1 cellular context compared by ENCODE assay signal in the genomic region with DNA sequence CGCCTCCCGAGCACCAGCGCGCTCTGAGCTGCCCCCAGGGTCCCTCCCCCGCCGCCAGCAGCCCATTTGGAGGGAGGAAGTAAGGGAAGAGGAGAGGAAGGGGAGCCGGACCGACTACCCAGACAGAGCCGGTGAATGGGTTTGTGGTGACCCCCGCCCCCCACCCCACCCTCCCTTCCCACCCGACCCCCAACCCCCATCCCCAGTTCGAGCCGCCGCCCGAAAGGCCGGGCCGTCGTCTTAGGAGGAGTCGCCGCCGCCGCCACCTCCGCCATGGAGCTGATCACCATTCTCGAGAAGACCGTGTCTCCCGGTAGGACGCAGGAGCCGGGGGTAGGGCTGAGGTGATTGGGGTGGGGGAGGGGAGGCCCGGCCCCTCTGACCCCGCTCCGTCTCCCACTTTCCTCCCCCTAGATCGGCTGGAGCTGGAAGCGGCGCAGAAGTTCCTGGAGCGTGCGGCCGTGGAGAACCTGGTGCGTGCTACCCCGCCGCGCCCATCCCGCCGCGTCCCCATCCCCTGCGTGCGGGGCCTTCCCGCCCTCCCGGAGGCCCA.
TF ChIP-seq lines count a peak whose summit lies in the region.

No MANE protein-coding gene starts in this region.

TF ChIP-seq in HepG2, 621 proteins besides CTCF, POLR2A, EP300 and RAD21 (continues in another document):
- peak; percentile 100 for TF ChIP-seq HNRNPK (IDR thresholded peaks at IDR 0.05; ENCODE audit: low read depth, low read length, poor library complexity, severe bottlenecking)
- TF ChIP-seq ZNF18 (CRISPR knock-in tag; IDR thresholded peaks at IDR 0.05; ENCODE audit: insufficient replicate concordance), result peak; percentile 63
- TF ChIP-seq MED8 (CRISPR knock-in tag; IDR thresholded peaks at IDR 0.05; ENCODE audit: insufficient replicate concordance), result no peak
- TF ChIP-seq HOXD1 (CRISPR knock-in tag; IDR thresholded peaks at IDR 0.05), result 0 out of 2 replicates have a peak, but pooled peaks have one; percentile 3
- peak; percentile 92 for TF ChIP-seq PCBP2 (optimal IDR thresholded peaks at IDR 0.05; ENCODE audit: low read depth, low read length, poor library complexity, severe bottlenecking)
- peak; percentile 65; the same call in 1 of the 2 replicates for TF ChIP-seq ZNF546 (CRISPR knock-in tag; conservative IDR thresholded peaks at IDR 0.05)
- TF ChIP-seq AGO1 (IDR thresholded peaks at IDR 0.05; ENCODE audit: low read depth, low read length, poor library complexity, severe bottlenecking), result no peak
- TF ChIP-seq, protein P1, sequence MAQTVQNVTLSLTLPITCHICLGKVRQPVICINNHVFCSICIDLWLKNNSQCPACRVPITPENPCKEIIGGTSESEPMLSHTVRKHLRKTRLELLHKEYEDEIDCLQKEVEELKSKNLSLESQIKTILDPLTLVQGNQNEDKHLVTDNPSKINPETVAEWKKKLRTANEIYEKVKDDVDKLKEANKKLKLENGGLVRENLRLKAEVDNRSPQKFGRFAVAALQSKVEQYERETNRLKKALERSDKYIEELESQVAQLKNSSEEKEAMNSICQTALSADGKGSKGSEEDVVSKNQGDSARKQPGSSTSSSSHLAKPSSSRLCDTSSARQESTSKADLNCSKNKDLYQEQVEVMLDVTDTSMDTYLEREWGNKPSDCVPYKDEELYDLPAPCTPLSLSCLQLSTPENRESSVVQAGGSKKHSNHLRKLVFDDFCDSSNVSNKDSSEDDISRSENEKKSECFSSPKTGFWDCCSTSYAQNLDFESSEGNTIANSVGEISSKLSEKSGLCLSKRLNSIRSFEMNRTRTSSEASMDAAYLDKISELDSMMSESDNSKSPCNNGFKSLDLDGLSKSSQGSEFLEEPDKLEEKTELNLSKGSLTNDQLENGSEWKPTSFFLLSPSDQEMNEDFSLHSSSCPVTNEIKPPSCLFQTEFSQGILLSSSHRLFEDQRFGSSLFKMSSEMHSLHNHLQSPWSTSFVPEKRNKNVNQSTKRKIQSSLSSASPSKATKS (CRISPR knock-in tag; IDR thresholded peaks at IDR 0.05), result 0 out of 2 replicates have a peak, but pooled peaks have one; percentile 11
- TF ChIP-seq RBFOX2 (IDR thresholded peaks at IDR 0.05; ENCODE audit: low read depth, low read length), result peak; percentile 56; the same call in 1 of the 2 replicates
- peak; percentile 14; the same call in 1 of the 2 replicates for TF ChIP-seq NR2F2 (IDR thresholded peaks at IDR 0.05; ENCODE audit: borderline replicate concordance, low read depth)
- no peak for TF ChIP-seq BRF2 (CRISPR knock-in tag; IDR thresholded peaks at IDR 0.05)
- TF ChIP-seq HOXA7 (CRISPR knock-in tag; IDR thresholded peaks at IDR 0.05), result peak; percentile 64; the same call in 1 of the 2 replicates
- TF ChIP-seq PHF8 (CRISPR knock-in tag; IDR thresholded peaks at IDR 0.05), result peak; percentile 58
- peak; percentile 15; the same call in 1 of the 2 replicates for TF ChIP-seq KAT7 (CRISPR knock-in tag; IDR thresholded peaks at IDR 0.05; ENCODE audit: borderline replicate concordance)
- TF ChIP-seq JUNB (CRISPR knock-in tag; IDR thresholded peaks at IDR 0.05; ENCODE audit: borderline replicate concordance), result peak; percentile 63; the same call in 1 of the 2 replicates
- no peak for TF ChIP-seq STAT5B (CRISPR knock-in tag; IDR thresholded peaks at IDR 0.05)
- TF ChIP-seq PCBP1 (IDR thresholded peaks at IDR 0.05; ENCODE audit: borderline replicate concordance, low read depth, low read length), result peak; percentile 100; the same call in 1 of the 2 replicates
- TF ChIP-seq ZNF441 (CRISPR knock-in tag; IDR thresholded peaks at IDR 0.05; ENCODE audit: borderline replicate concordance), result peak; percentile 19; the same call in 1 of the 2 replicates
- no peak for TF ChIP-seq MEF2D (CRISPR knock-in tag; IDR thresholded peaks at IDR 0.05)
- no peak for TF ChIP-seq ZNF232 (CRISPR knock-in tag; IDR thresholded peaks at IDR 0.05; ENCODE audit: borderline replicate concordance)
- 0 out of 2 replicates have a peak, but pooled peaks have one; percentile 17 for TF ChIP-seq PRMT3 (CRISPR knock-in tag; IDR thresholded peaks at IDR 0.05; ENCODE audit: borderline replicate concordance, low read depth)
- no peak for TF ChIP-seq TMF1 (CRISPR knock-in tag; IDR thresholded peaks at IDR 0.05; ENCODE audit: low read depth)
- 0 out of 2 replicates have a peak, but pooled peaks have one; percentile 7 for TF ChIP-seq REL (CRISPR knock-in tag; conservative IDR thresholded peaks at IDR 0.05)
- 0 out of 2 replicates have a peak, but pooled peaks have one; percentile 9 for TF ChIP-seq ZFP41 (CRISPR knock-in tag; IDR thresholded peaks at IDR 0.05; ENCODE audit: borderline replicate concordance)
- TF ChIP-seq, protein P2, sequence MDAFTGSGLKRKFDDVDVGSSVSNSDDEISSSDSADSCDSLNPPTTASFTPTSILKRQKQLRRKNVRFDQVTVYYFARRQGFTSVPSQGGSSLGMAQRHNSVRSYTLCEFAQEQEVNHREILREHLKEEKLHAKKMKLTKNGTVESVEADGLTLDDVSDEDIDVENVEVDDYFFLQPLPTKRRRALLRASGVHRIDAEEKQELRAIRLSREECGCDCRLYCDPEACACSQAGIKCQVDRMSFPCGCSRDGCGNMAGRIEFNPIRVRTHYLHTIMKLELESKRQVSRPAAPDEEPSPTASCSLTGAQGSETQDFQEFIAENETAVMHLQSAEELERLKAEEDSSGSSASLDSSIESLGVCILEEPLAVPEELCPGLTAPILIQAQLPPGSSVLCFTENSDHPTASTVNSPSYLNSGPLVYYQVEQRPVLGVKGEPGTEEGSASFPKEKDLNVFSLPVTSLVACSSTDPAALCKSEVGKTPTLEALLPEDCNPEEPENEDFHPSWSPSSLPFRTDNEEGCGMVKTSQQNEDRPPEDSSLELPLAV (CRISPR knock-in tag; conservative IDR thresholded peaks at IDR 0.05; ENCODE audit: low read depth), result 0 out of 2 replicates have a peak, but pooled peaks have one; percentile 70
- 0 out of 2 replicates have a peak, but pooled peaks have one; percentile 7 for TF ChIP-seq ZNF564 (CRISPR knock-in tag; IDR thresholded peaks at IDR 0.05)
- peak; percentile 7; the same call in 1 of the 2 replicates for TF ChIP-seq ZNF333 (CRISPR knock-in tag; IDR thresholded peaks at IDR 0.05; ENCODE audit: borderline replicate concordance)
- TF ChIP-seq PHF21A (CRISPR knock-in tag; IDR thresholded peaks at IDR 0.05), result no peak; the same call in 1 of the 2 replicates
- no peak for TF ChIP-seq MED1 (CRISPR knock-in tag; IDR thresholded peaks at IDR 0.05)
- 0 out of 2 replicates have a peak, but pooled peaks have one; percentile 50 for TF ChIP-seq ZBTB7A (CRISPR knock-in tag; IDR thresholded peaks at IDR 0.05)
- peak; percentile 78; the same call in 1 of the 2 replicates for TF ChIP-seq ZNF329 (CRISPR knock-in tag; IDR thresholded peaks at IDR 0.05; ENCODE audit: low read depth)
- TF ChIP-seq, protein P3, sequence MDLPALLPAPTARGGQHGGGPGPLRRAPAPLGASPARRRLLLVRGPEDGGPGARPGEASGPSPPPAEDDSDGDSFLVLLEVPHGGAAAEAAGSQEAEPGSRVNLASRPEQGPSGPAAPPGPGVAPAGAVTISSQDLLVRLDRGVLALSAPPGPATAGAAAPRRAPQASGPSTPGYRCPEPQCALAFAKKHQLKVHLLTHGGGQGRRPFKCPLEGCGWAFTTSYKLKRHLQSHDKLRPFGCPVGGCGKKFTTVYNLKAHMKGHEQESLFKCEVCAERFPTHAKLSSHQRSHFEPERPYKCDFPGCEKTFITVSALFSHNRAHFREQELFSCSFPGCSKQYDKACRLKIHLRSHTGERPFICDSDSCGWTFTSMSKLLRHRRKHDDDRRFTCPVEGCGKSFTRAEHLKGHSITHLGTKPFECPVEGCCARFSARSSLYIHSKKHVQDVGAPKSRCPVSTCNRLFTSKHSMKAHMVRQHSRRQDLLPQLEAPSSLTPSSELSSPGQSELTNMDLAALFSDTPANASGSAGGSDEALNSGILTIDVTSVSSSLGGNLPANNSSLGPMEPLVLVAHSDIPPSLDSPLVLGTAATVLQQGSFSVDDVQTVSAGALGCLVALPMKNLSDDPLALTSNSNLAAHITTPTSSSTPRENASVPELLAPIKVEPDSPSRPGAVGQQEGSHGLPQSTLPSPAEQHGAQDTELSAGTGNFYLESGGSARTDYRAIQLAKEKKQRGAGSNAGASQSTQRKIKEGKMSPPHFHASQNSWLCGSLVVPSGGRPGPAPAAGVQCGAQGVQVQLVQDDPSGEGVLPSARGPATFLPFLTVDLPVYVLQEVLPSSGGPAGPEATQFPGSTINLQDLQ (CRISPR knock-in tag; IDR thresholded peaks at IDR 0.05), result peak; percentile 53; the same call in 1 of the 2 replicates
- peak; percentile 9; the same call in 1 of the 2 replicates for TF ChIP-seq ZSCAN22 (CRISPR knock-in tag; IDR thresholded peaks at IDR 0.05)
- TF ChIP-seq HOXA5 (CRISPR knock-in tag; IDR thresholded peaks at IDR 0.05), result no peak
- TF ChIP-seq, protein P4, sequence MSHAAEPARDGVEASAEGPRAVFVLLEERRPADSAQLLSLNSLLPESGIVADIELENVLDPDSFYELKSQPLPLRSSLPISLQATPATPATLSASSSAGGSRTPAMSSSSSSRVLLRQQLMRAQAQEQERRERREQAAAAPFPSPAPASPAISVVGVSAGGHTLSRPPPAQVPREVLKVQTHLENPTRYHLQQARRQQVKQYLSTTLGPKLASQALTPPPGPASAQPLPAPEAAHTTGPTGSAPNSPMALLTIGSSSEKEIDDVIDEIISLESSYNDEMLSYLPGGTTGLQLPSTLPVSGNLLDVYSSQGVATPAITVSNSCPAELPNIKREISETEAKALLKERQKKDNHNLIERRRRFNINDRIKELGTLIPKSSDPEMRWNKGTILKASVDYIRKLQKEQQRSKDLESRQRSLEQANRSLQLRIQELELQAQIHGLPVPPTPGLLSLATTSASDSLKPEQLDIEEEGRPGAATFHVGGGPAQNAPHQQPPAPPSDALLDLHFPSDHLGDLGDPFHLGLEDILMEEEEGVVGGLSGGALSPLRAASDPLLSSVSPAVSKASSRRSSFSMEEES (CRISPR knock-in tag; IDR thresholded peaks at IDR 0.05), result no peak; the same call in 1 of the 2 replicates
- TF ChIP-seq SAFB2 (CRISPR knock-in tag; IDR thresholded peaks at IDR 0.05; ENCODE audit: borderline replicate concordance, low read depth), result no peak
- TF ChIP-seq POLR2G (IDR thresholded peaks at IDR 0.05; ENCODE audit: low read depth, low read length), result peak; percentile 90
- TF ChIP-seq ZBTB44 (CRISPR knock-in tag; IDR thresholded peaks at IDR 0.05), result 0 out of 2 replicates have a peak, but pooled peaks have one; percentile 54
